Comparison of ENCODE assay signal across 7 cellular contexts in genomic region chr6:157381631-157382621, GRCh38. TPM values are rescaled to one million over a fixed set of nuclear protein-coding genes. Genes with fewer than 3 reads are reported as not detected.
DNase-seq lines count a peak whose midpoint lies in the region; ATAC-seq and TF ChIP-seq lines count a peak whose summit lies in the region.

No MANE protein-coding gene starts in this region.

- H3K27ac Mint-ChIP-seq in activated CD8-positive, alpha-beta T cell treated with anti-CD3 and anti-CD28 coated beads for 36 hours: peak overlapping the region; percentile 73
- H3K27ac Mint-ChIP-seq in memory B cell: peak overlapping the region; percentile 67

- H3K9me3 Mint-ChIP-seq in activated CD8-positive, alpha-beta T cell treated with anti-CD3 and anti-CD28 coated beads for 36 hours: no peaks in the 10 kb centered on the region
- no peaks in the 10 kb centered on the region for H3K9me3 Mint-ChIP-seq in memory B cell

- peak overlapping the region; percentile 79 for H3K4me3 Mint-ChIP-seq in activated CD8-positive, alpha-beta T cell treated with anti-CD3 and anti-CD28 coated beads for 36 hours
- H3K4me3 Mint-ChIP-seq in memory B cell: peak overlapping the region; percentile 90

- no peaks in the 10 kb centered on the region for H3K36me3 ChIP-seq in effector memory CD4-positive, alpha-beta T cell (ENCODE audit: control insufficient read depth, insufficient read depth, low read length)

- H3K4me1 ChIP-seq in effector memory CD4-positive, alpha-beta T cell (ENCODE audit: control insufficient read depth, insufficient read depth, low read length, poor library complexity, severe bottlenecking): no peaks in the 10 kb centered on the region

- POLR2A ChIA-PET in activated CD8-positive, alpha-beta T cell treated with anti-CD3 and anti-CD28 coated beads for 36 hours (lab: Charles Lee): interaction anchor here (0.7 kb wide), 2 partner anchors 59 to 611 kb away, joined by 3 read pairs; no protein-coding TSS in a partner anchor

- peaks cover 7% of the 10 kb centered on the region for H3K27me3 Mint-ChIP-seq in activated CD8-positive, alpha-beta T cell treated with anti-CD3 and anti-CD28 coated beads for 36 hours
- no peaks in the 10 kb centered on the region for H3K27me3 Mint-ChIP-seq in memory B cell

- H3K36me3 Mint-ChIP-seq in activated CD8-positive, alpha-beta T cell treated with anti-CD3 and anti-CD28 coated beads for 36 hours (ENCODE audit: low read depth): peaks cover 3% of the 10 kb centered on the region
- H3K36me3 Mint-ChIP-seq in memory B cell: peaks cover 16% of the 10 kb centered on the region

- H3K4me3 ChIP-seq in effector memory CD4-positive, alpha-beta T cell (ENCODE audit: insufficient read depth, low read depth, low read length, poor library complexity, severe bottlenecking): peak overlapping the region; percentile 97

- CTCF ChIA-PET in activated CD8-positive, alpha-beta T cell treated with anti-CD3 and anti-CD28 coated beads for 36 hours (lab: Charles Lee): interaction anchor here (1.6 kb wide), 1 partner anchor 58 kb away, joined by 5 read pairs; the partner anchor contains the start of gene TMEM242

- ATAC-seq in GM18502 (IDR thresholded peaks at IDR 0.05; ENCODE audit: poor library complexity, unreplicated experiment): peak; percentile 34
- ATAC-seq in HG02571 (IDR thresholded peaks at IDR 0.05; ENCODE audit: unreplicated experiment): peak; percentile 19
- peak; percentile 22 for ATAC-seq in activated CD8-positive, alpha-beta T cell treated with anti-CD3 and anti-CD28 coated beads for 36 hours
- peak; percentile 33 for ATAC-seq in memory B cell (ENCODE audit: low read depth)

- H3K27me3 ChIP-seq in effector memory CD4-positive, alpha-beta T cell (replicated peaks; ENCODE audit: control insufficient read depth, insufficient read depth, low read length, poor library complexity, severe bottlenecking): no peaks in the 10 kb centered on the region

- intact Hi-C loops in activated CD8-positive, alpha-beta T cell treated with anti-CD3 and anti-CD28 coated beads for 36 hours (cut with micrococcal nuclease): loop anchor here (5.0 kb wide), 1 partner anchor 60 kb away; the partner anchor contains the start of gene TMEM242

- no peak overlapping the region for H3K27ac ChIP-seq in effector memory CD4-positive, alpha-beta T cell (ENCODE audit: insufficient read depth, low read length, poor library complexity, severe bottlenecking)

- H3K9me3 ChIP-seq in effector memory CD4-positive, alpha-beta T cell (ENCODE audit: control insufficient read depth, low read length): no peaks in the 10 kb centered on the region

- peaks cover 31% of the 10 kb centered on the region for H3K4me1 Mint-ChIP-seq in activated CD8-positive, alpha-beta T cell treated with anti-CD3 and anti-CD28 coated beads for 36 hours (ENCODE audit: low read depth)
- H3K4me1 Mint-ChIP-seq in memory B cell: peaks cover 35% of the 10 kb centered on the region

- peak; percentile 34 for DNase-seq in NCI-H146 treated with DMSO at 0.1 percent for 48 hours (lab: John Stamatoyannopoulos, UW; ENCODE audit: unreplicated experiment)
- DNase-seq in activated CD8-positive, alpha-beta T cell treated with anti-CD3 and anti-CD28 coated beads for 36 hours: peak; percentile 69
- peak; percentile 33 to 53 (median 37) for DNase-seq in effector memory CD4-positive, alpha-beta T cell
- peak; percentile 42 to 56 for DNase-seq in memory B cell (ENCODE audit: low spot score in 2 of 2)
- peak; percentile 41 for DNase-seq in stimulated activated CD8-positive, alpha-beta memory T cell treated with anti-CD3 and anti-CD28 coated beads, Interleukin-12 subunit alpha, Interleukin-12 subunit beta, amount 100 ng/mL, for 4 hours (ENCODE audit: low read depth)

- TF ChIP-seq CTCF in activated CD8-positive, alpha-beta T cell treated with anti-CD3 and anti-CD28 coated beads for 36 hours (IDR thresholded peaks at IDR 0.05): no peak

RNA-seq across cellular contexts. Expression of gene ZDHHC14, which starts 0.9 kb away (rescaled TPM):
- total RNA-seq in activated CD8-positive, alpha-beta T cell treated with anti-CD3 and anti-CD28 coated beads for 36 hours: 1 to 10 TPM; 1.7 to 2.5 TPM

RNA-seq across cellular contexts. Expression of gene TMEM242, which starts 58.6 kb away (rescaled TPM):
- total RNA-seq in activated CD8-positive, alpha-beta T cell treated with anti-CD3 and anti-CD28 coated beads for 36 hours: 1 to 10 TPM; 7.8 to 8.0 TPM
